In genomic region chr7:95027181-95027872, GRCh38 we compare ENCODE assay signal across 14 cellular contexts.
"Had no signal": no experiment of that assay in that cellular context is flagged by ENCODE, and none has a peak within 500 bp of the region (broad histone marks: within the 10 kb centered on the region; RNA-seq: fewer than 3 reads in every experiment).

No MANE protein-coding gene starts in this region.

- ATAC-seq: esophagus mucosa had no signal

- H3K27me3 Mint-ChIP-seq: activated CD4-positive, alpha-beta T cell treated with anti-CD3 and anti-CD28 coated beads, Interleukin-2, amount 10 ng/mL, durations not matched to agents 7 days and 5 days; activated naive CD8-positive, alpha-beta T cell had no signal

- H3K4me2 ChIP-seq: hepatocyte, neural progenitor cell had no signal

- H3K27ac Mint-ChIP-seq: activated CD4-positive, alpha-beta T cell treated with anti-CD3 and anti-CD28 coated beads, Interleukin-2, amount 10 ng/mL, durations not matched to agents 7 days and 5 days; activated naive CD8-positive, alpha-beta T cell; neural progenitor cell; T-helper 2 cell treated with Interferon-gamma antibody and Interleukin-4, amounts not matched to agents 5 μg/mL and 100 μg/mL, for 36 hours had no signal

- H3K9ac ChIP-seq: neural progenitor cell had no signal

- DNase-seq: activated CD4-positive, alpha-beta T cell treated with anti-CD3 and anti-CD28 coated beads, Interleukin-2, amount 10 ng/mL, durations not matched to agents 7 days and 5 days; activated CD4-positive, CD25-positive, alpha-beta regulatory T cell; activated CD8-positive, alpha-beta memory T cell treated with anti-CD3 and anti-CD28 coated beads for 24 hours; activated gamma-delta T cell treated with Interleukin-2 at 50 U/mL for 16 hours; amniotic stem cell; kidney; ovary; sigmoid colon; stimulated activated CD4-positive, alpha-beta T cell treated with anti-CD3 and anti-CD28 coated beads, Interleukin-2, amount 100 ng/mL, for 24 hours had no signal

- H3K4me3 Mint-ChIP-seq: activated CD4-positive, alpha-beta T cell treated with anti-CD3 and anti-CD28 coated beads, Interleukin-2, amount 10 ng/mL, durations not matched to agents 7 days and 5 days; activated naive CD8-positive, alpha-beta T cell; neural progenitor cell; T-helper 2 cell treated with Interferon-gamma antibody and Interleukin-4, amounts not matched to agents 5 μg/mL and 100 μg/mL, for 36 hours had no signal

- H3K4me1 ChIP-seq: sigmoid colon had no signal

- H2AFZ ChIP-seq: hepatocyte, neural progenitor cell had no signal

- H3K9me3 ChIP-seq: ovary had no signal

- H3K4me1 Mint-ChIP-seq: activated CD4-positive, alpha-beta T cell treated with anti-CD3 and anti-CD28 coated beads, Interleukin-2, amount 10 ng/mL, durations not matched to agents 7 days and 5 days had no signal

- H3K27ac ChIP-seq: hepatocyte, neural progenitor cell, ovary, sigmoid colon had no signal

- H3K27me3 ChIP-seq: hepatocyte, neural progenitor cell, ovary, sigmoid colon had no signal

- H3K36me3 ChIP-seq: neural progenitor cell, ovary, sigmoid colon had no signal

- H3K4me3 ChIP-seq: hepatocyte, neural progenitor cell, ovary, sigmoid colon had no signal

- H3K36me3 Mint-ChIP-seq: activated naive CD8-positive, alpha-beta T cell had no signal
